In the genomic region with DNA sequence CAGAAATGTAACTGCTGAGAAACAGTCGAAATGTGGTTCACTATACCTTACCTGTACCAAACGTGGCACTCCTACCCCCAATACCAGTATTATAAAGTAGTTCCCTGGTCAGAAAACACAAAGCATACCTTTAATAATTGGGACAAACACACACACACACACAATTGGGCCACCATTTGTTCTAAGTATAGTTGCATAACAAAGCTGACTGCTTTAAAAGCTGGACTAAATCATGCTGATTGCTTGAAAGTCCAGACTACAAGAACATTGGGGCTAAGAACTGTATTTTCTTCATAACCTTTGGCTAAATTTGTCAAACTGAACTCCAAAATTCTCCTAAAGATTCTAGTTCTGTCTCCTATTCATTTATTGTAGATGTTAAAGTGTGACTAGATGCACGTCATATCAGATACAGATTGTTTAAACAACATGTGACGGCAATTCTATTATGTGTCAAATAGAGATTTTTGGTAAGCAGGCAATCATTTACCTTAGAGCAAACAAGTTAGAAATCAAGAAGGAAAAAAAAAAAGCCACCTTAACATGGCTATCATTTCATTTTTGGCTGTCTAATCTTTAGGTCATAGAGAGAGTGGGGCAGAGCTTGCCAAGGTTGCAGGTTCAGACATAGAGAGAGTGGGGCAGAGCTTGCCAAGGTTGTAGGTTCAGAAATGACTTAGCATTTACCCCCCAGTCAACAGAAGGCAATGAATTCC, we compare ENCODE assay signal across 18 cellular contexts.
"Had no signal": no experiment of that assay in that cellular context is flagged by ENCODE, and none has a peak within 500 bp of the region (broad histone marks: within the 10 kb centered on the region; RNA-seq: fewer than 3 reads in every experiment).

No MANE protein-coding gene starts in this region.

- DNase-seq: activated CD4-positive, alpha-beta memory T cell treated with anti-CD3 and anti-CD28 coated beads for 36 hours; activated CD4-positive, CD25-positive, alpha-beta regulatory T cell treated with anti-CD3 and anti-CD28 coated beads, Interleukin-2, amount 50 U/mL, for 72 hours; activated gamma-delta T cell; activated naive CD8-positive, alpha-beta T cell treated with anti-CD3 and anti-CD28 coated beads, Interleukin-2, amount 10 ng/mL, durations not matched to agents 7 days and 5 days; activated T-cell treated with anti-CD3 and anti-CD28 coated beads, Interleukin-2, amount 50 U/mL, for 48 hours; anterior cingulate cortex; dorsolateral prefrontal cortex; esophagus squamous epithelium; foreskin fibroblast; glutamatergic neuron; islet precursor cell; midbrain; naive thymus-derived CD4-positive, alpha-beta T cell had no signal

- H3K4me1 ChIP-seq: breast epithelium, tibial nerve had no signal

- ATAC-seq: naive thymus-derived CD4-positive, alpha-beta T cell; stimulated activated effector memory CD8-positive, alpha-beta T cell treated with anti-CD3 and anti-CD28 coated beads, Interleukin-12 subunit alpha, Interleukin-12 subunit beta, amount 100 ng/mL, for 72 hours had no signal

- H3K4me3 ChIP-seq: breast epithelium, dorsolateral prefrontal cortex, esophagus squamous epithelium, lung, smooth muscle cell, tibial nerve had no signal

- H3K36me3 ChIP-seq: breast epithelium, esophagus squamous epithelium, tibial nerve had no signal

- H3K9me3 ChIP-seq: breast epithelium, esophagus squamous epithelium, tibial nerve had no signal

- H3K27ac ChIP-seq: breast epithelium, dorsolateral prefrontal cortex, esophagus squamous epithelium, tibial nerve had no signal
